In the genomic region with DNA sequence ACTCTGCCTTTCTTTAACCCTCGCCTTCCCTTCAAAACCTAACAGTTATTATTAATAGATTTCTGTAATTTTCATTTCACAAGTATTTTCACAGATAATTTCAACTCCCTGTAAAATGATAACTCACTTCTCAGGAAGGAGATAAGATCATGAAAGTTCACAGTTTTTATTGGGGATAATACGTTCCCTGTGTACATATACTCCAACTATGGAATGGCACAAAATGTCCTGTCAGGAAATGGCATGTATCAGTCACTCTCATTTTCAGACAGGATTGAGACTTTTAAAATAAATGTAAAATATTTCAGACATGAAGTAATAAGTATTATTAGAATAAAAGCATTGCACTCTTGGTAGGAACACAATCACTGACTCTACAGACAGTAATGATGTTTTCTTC, we compare ENCODE assay signal across 8 cellular contexts. TPM values are rescaled to one million over a fixed set of nuclear protein-coding genes. Genes with fewer than 3 reads are reported as not detected.
DNase-seq lines count a peak whose midpoint lies in the region; ATAC-seq and TF ChIP-seq lines count a peak whose summit lies in the region.

No MANE protein-coding gene starts in this region.

- H2AK5ac ChIP-seq in H9 (ENCODE audit: insufficient read length, low read length): no peak overlapping the region

- no peak overlapping the region for H2BK15ac ChIP-seq in H9 (ENCODE audit: low read depth, low read length)

- no peak overlapping the region for H3K56ac ChIP-seq in H9 (ENCODE audit: insufficient read length, low read depth, low read length)

- no peaks in the 10 kb centered on the region for H3K9me3 ChIP-seq in H9 (ENCODE audit: control insufficient read depth, low read depth, low read length)

- H4K8ac ChIP-seq in H9 (replicated peaks; ENCODE audit: insufficient read length, low read depth, low read length): no peak overlapping the region

- no peak overlapping the region for H2BK5ac ChIP-seq in H9 (ENCODE audit: insufficient read length, low read length)

- peaks cover 9 to 11% of the 10 kb centered on the region in 2 experiments for H3K4me1 Mint-ChIP-seq in H9
- peaks cover 10% of the 10 kb centered on the region for H3K4me1 Mint-ChIP-seq in WTC11

- WGBS in H9 (ENCODE audit: extremely low coverage, insufficient read length, low lambda C conversion rate): no CpG with 5 or more reads among the region's 2 CpGs

- H2AFZ ChIP-seq in H9 (ENCODE audit: low read length): no peak overlapping the region

- POLR2A ChIA-PET in WTC11 (lab: Charles Lee): no interaction called here

- no peak overlapping the region for H2BK20ac ChIP-seq in H9 (ENCODE audit: low read depth, low read length, poor library complexity, severe bottlenecking)

- peak overlapping the region; percentile 28; the same call in 1 of the 2 replicates for H3K14ac ChIP-seq in H9 (ENCODE audit: insufficient read depth, low read length)

- H3K27me3 ChIP-seq in H9 (ENCODE audit: insufficient read depth, low read length): no peaks in the 10 kb centered on the region

- no peak overlapping the region for H2BK12ac ChIP-seq in H9 (ENCODE audit: insufficient read length, low read depth, low read length)

- peak overlapping the region; percentile 50 for H3K18ac ChIP-seq in H9 (ENCODE audit: insufficient read length, low read depth, low read length)

- H3K4me3 ChIP-seq in foreskin fibroblast (ENCODE audit: low read depth in 1 of 2, low read length in 2 of 2) (peak overlapping the region; percentile 73), skeletal muscle cell (ENCODE audit: low read depth, low read length) (peak overlapping the region; percentile 68)

- H3K79me1 ChIP-seq in H9 (ENCODE audit: insufficient read depth, low read depth, low read length, poor library complexity, severe bottlenecking): no peaks in the 10 kb centered on the region

- H3K9me3 Mint-ChIP-seq in H9 (no peaks in the 10 kb centered on the region), WTC11 (no peaks in the 10 kb centered on the region)

- no peak overlapping the region for H4K91ac ChIP-seq in H9 (ENCODE audit: insufficient read length, low read depth, low read length)

- intact Hi-C loops in left colon (cut with DNase I, micrococcal nuclease): loop anchor here in 1 of 2 donors (2.0 kb wide), 1 partner anchor 14 kb away; no protein-coding TSS in a partner anchor

- peaks cover 5% of the 10 kb centered on the region for H3K23me2 ChIP-seq in H9 (ENCODE audit: insufficient read length, low read depth, low read length, poor library complexity, severe bottlenecking)

- H3K36me3 Mint-ChIP-seq in H9 (ENCODE audit: insufficient read depth in 1 of 3, low read depth in 3 of 3) (peaks cover 3 to 17% (median 10%) of the 10 kb centered on the region in 3 experiments; a peak in 6 of 7 replicates), WTC11 (peaks cover 7% of the 10 kb centered on the region)

- H3K4me1 ChIP-seq in H9 (ENCODE audit: insufficient read depth, low read length): no peaks in the 10 kb centered on the region

- TF ChIP-seq CTCF in H9 (conservative IDR thresholded peaks at IDR 0.05) (no peak), WTC11 (IDR thresholded peaks at IDR 0.05) (no peak), foreskin fibroblast (IDR thresholded peaks at IDR 0.05; ENCODE audit: low read depth, low read length) (no peak)

- H4K5ac ChIP-seq in H9 (ENCODE audit: insufficient read length, low read depth, low read length): no peak overlapping the region

- ATAC-seq in WTC11 (no peak), HG03432 (IDR thresholded peaks at IDR 0.05; ENCODE audit: unreplicated experiment) (no peak), left colon (no peak)

- peak overlapping the region; percentile 47 for H3K27ac ChIP-seq in H9 (ENCODE audit: insufficient read length, low read depth, low read length)

- peak overlapping the region; percentile 88 to 92 for H3K4me3 Mint-ChIP-seq in H9
- peak overlapping the region; percentile 96 for H3K4me3 Mint-ChIP-seq in WTC11

- peak overlapping the region; percentile 65 for H3K9ac ChIP-seq in H9 (ENCODE audit: extremely low read depth, insufficient read length, low read length)

- no peak overlapping the region for H3K4ac ChIP-seq in H9 (ENCODE audit: low read depth, low read length)

- peaks cover 4% of the 10 kb centered on the region; the same call in 1 of the 2 replicates for H3K79me2 ChIP-seq in H9 (ENCODE audit: insufficient read depth, low read length)

- H3K27ac Mint-ChIP-seq in H9 (peak overlapping the region in 1 of 3 experiments; percentile 98; a peak in 2 of 7 replicates), WTC11 (peak overlapping the region; percentile 99)

- no peak for DNase-seq in H9
- DNase-seq in WTC11 (ENCODE audit: low spot score): no peak
- no peak for DNase-seq in foreskin fibroblast
- DNase-seq in skeletal muscle cell (ENCODE audit: low read depth): no peak
- DNase-seq in left colon: no peak
- DNase-seq in T-helper 1 cell: no peak
- no peak for DNase-seq in stimulated activated CD4-positive, alpha-beta T cell treated with anti-CD3 and anti-CD28 coated beads, Interleukin-15, amount 100 ng/mL, for 24 hours

- H3T11ph ChIP-seq in H9 (ENCODE audit: low read length): no peak overlapping the region

- no peaks in the 10 kb centered on the region for H3K27me3 Mint-ChIP-seq in H9 (ENCODE audit: low read depth)
- no peaks in the 10 kb centered on the region for H3K27me3 Mint-ChIP-seq in WTC11 (ENCODE audit: low read depth)

- CTCF ChIA-PET in WTC11 (lab: Charles Lee): interaction anchor here (0.9 to 1.4 kb wide), 2 partner anchors 12 to 27 kb away, joined by 3 to 7 read pairs; partner anchors contain the start of genes ZNF304 and ZNF548

- H4K20me1 ChIP-seq in H9 (ENCODE audit: control insufficient read depth, insufficient read depth, insufficient read length): no peaks in the 10 kb centered on the region

- no peak overlapping the region for H2BK120ac ChIP-seq in H9 (ENCODE audit: low read depth, low read length, poor library complexity, severe bottlenecking)

- peak overlapping the region; percentile 93 for H3K4me2 ChIP-seq in H9 (ENCODE audit: insufficient read depth, insufficient read length, low read length)

- no peak overlapping the region for H3K23ac ChIP-seq in H9 (ENCODE audit: insufficient read length, low read depth, low read length)

TF ChIP-seq in WTC11, 78 proteins besides CTCF, POLR2A, EP300 and RAD21:
- TF ChIP-seq, protein P1, sequence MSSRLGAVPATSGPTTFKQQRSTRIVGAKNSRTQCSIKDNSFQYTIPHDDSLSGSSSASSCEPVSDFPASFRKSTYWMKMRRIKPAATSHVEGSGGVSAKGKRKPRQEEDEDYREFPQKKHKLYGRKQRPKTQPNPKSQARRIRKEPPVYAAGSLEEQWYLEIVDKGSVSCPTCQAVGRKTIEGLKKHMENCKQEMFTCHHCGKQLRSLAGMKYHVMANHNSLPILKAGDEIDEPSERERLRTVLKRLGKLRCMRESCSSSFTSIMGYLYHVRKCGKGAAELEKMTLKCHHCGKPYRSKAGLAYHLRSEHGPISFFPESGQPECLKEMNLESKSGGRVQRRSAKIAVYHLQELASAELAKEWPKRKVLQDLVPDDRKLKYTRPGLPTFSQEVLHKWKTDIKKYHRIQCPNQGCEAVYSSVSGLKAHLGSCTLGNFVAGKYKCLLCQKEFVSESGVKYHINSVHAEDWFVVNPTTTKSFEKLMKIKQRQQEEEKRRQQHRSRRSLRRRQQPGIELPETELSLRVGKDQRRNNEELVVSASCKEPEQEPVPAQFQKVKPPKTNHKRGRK (CRISPR knock-in tag; IDR thresholded peaks at IDR 0.05; ENCODE audit: borderline replicate concordance): no peak
- TF ChIP-seq ZNF671 (CRISPR knock-in tag; IDR thresholded peaks at IDR 0.05) (no peak), ATF6 (CRISPR knock-in tag; IDR thresholded peaks at IDR 0.05) (no peak), TCF7 (CRISPR knock-in tag; IDR thresholded peaks at IDR 0.05; ENCODE audit: low read depth) (no peak)

RNA-seq across cellular contexts. Expression of gene TRAPPC2B, which starts 0.9 kb away (rescaled TPM):
- total RNA-seq in H9 (2021) (10.0 and 12.4 TPM in 2 replicates), WTC11 (2021) (10.5 to 11.7 TPM (median 10.5 TPM) in 3 replicates), left colon (1 to 10 TPM; 4.4 to 4.5 TPM)

RNA-seq across cellular contexts. Expression of gene ZNF547, which starts 0.9 kb away (rescaled TPM):
- total RNA-seq in H9 (2021): 3.5 and 3.8 TPM in 2 replicates
- total RNA-seq in WTC11 (2021): 2.3 to 2.7 TPM (median 2.4 TPM) in 3 replicates
- 1 to 10 TPM; 1.4 to 1.8 TPM for total RNA-seq in left colon

RNA-seq across cellular contexts. Expression of gene ZNF304, which starts 11.3 kb away (rescaled TPM):
- 13.5 and 13.9 TPM in 2 replicates for total RNA-seq in H9 (2021)
- total RNA-seq in WTC11 (2021): 10.4 to 11.0 TPM (median 10.8 TPM) in 3 replicates
- total RNA-seq in left colon: 1 to 10 TPM; 3.0 to 3.3 TPM

RNA-seq across cellular contexts. Expression of gene ZNF548, which starts 27.2 kb away (rescaled TPM):
- total RNA-seq in H9 (2021) (13.0 and 13.9 TPM in 2 replicates), WTC11 (2021) (10.8 to 14.2 TPM (median 11.3 TPM) in 3 replicates), left colon (10 to 100 TPM in 1 of 2 donors, 1 to 10 TPM in 1; 8.1 to 10.7 TPM)

RNA-seq across cellular contexts. Expression of gene ZNF543, which starts 42.1 kb away (rescaled TPM):
- 8.2 and 8.4 TPM in 2 replicates for total RNA-seq in H9 (2021)
- total RNA-seq in WTC11 (2021): 8.3 to 8.9 TPM (median 8.4 TPM) in 3 replicates
- total RNA-seq in left colon: 1 to 10 TPM; 2.8 to 3.5 TPM
